22 cellular contexts compared by ENCODE assay signal in genomic region chr10:70613941-70614340, GRCh38. TPM values are rescaled to one million over a fixed set of nuclear protein-coding genes. Genes with fewer than 3 reads are reported as not detected.
A peak's percentile ranks its signal among the peaks of the same experiment; 100 is the strongest.
DNase-seq lines count a peak whose midpoint lies in the region; ATAC-seq and TF ChIP-seq lines count a peak whose summit lies in the region.
"Had no signal": no experiment of that assay in that cellular context is flagged by ENCODE, and none has a peak within 500 bp of the region (broad histone marks: within the 10 kb centered on the region; RNA-seq: fewer than 3 reads in every experiment).

No MANE protein-coding gene starts in this region.

- H3K4me1 Mint-ChIP-seq in CD8-positive, alpha-beta T cell (ENCODE audit: low read depth) = peaks cover 63% of the 10 kb centered on the region
- peaks cover 56% of the 10 kb centered on the region for H3K4me1 Mint-ChIP-seq in activated naive CD8-positive, alpha-beta T cell (ENCODE audit: low read depth)
- peaks cover 88 to 90% of the 10 kb centered on the region in 2 donors for H3K4me1 Mint-ChIP-seq in natural killer cell

- no peak overlapping the region for H3K27ac ChIP-seq in CD8-positive, alpha-beta T cell (ENCODE audit: low read depth, low read length)

- POLR2A ChIA-PET in CD8-positive, alpha-beta T cell (lab: Charles Lee) = interaction anchor here (0.9 to 1.0 kb wide), 2 partner anchors 11 to 12 kb away, joined by 3 to 4 read pairs; partner anchors contain the start of gene PRF1
- POLR2A ChIA-PET in GM10248 (lab: Yijun Ruan, JAX) = no interaction called here

- H3K4me3 Mint-ChIP-seq in CD8-positive, alpha-beta T cell = no peak overlapping the region
- no peak overlapping the region for H3K4me3 Mint-ChIP-seq in activated naive CD8-positive, alpha-beta T cell
- H3K4me3 Mint-ChIP-seq in natural killer cell = peak overlapping the region; percentile 29

- H3K27ac Mint-ChIP-seq in CD8-positive, alpha-beta T cell = peak overlapping the region; percentile 42
- peak overlapping the region; percentile 91 for H3K27ac Mint-ChIP-seq in activated naive CD8-positive, alpha-beta T cell
- H3K27ac Mint-ChIP-seq in natural killer cell = peak overlapping the region; percentile 70 to 97

- TF ChIP-seq CTCF in CD8-positive, alpha-beta T cell (IDR thresholded peaks at IDR 0.05) = no peak
- TF ChIP-seq CTCF in GM10248 (IDR thresholded peaks at IDR 0.05; ENCODE audit: control extremely low read depth, extremely low read depth, low read depth, missing control alignments) = no peak
- no peak for TF ChIP-seq CTCF in natural killer cell (IDR thresholded peaks at IDR 0.05)

- ATAC-seq in CD8-positive, alpha-beta T cell = peak; percentile 54
- ATAC-seq in natural killer cell = no peak
- no peak for ATAC-seq in GM19463 (IDR thresholded peaks at IDR 0.05; ENCODE audit: unreplicated experiment)
- ATAC-seq in HG03095 (IDR thresholded peaks at IDR 0.05; ENCODE audit: unreplicated experiment) = no peak
- no peak for ATAC-seq in GM21576 (IDR thresholded peaks at IDR 0.05; ENCODE audit: unreplicated experiment)
- ATAC-seq: Right ventricle myocardium inferior had no signal

- no peaks in the 10 kb centered on the region for H3K27me3 ChIP-seq in CD8-positive, alpha-beta T cell (ENCODE audit: insufficient read depth, low read length)

- no peaks in the 10 kb centered on the region for H3K27me3 Mint-ChIP-seq in CD8-positive, alpha-beta T cell (ENCODE audit: low read depth)
- no peaks in the 10 kb centered on the region for H3K27me3 Mint-ChIP-seq in activated naive CD8-positive, alpha-beta T cell
- H3K27me3 Mint-ChIP-seq in natural killer cell (ENCODE audit: low read depth in 2 of 2) = no peaks in the 10 kb centered on the region

- H3K9me3 Mint-ChIP-seq in CD8-positive, alpha-beta T cell = no peaks in the 10 kb centered on the region
- no peaks in the 10 kb centered on the region for H3K9me3 Mint-ChIP-seq in activated naive CD8-positive, alpha-beta T cell (ENCODE audit: low read depth)
- peaks cover 2% of the 10 kb centered on the region in 2 donors for H3K9me3 Mint-ChIP-seq in natural killer cell

- no peaks in the 10 kb centered on the region for H3K9me3 ChIP-seq in CD8-positive, alpha-beta T cell (ENCODE audit: low read length)

- no peaks in the 10 kb centered on the region for H3K36me3 ChIP-seq in CD8-positive, alpha-beta T cell (ENCODE audit: insufficient read depth, low read length)

- no peak for DNase-seq in CD8-positive, alpha-beta T cell
- DNase-seq in GM10248 (ENCODE audit: extremely low spot score) (peak; percentile 24), natural killer cell (no peak)
- DNase-seq: ACHN; C1 segment of cervical spinal cord; DMS 273 treated with DMSO at 0.1 percent for 48 hours; DND-41; GOT3; KBM-7; NCI-H1105 treated with DMSO at 0.1 percent for 48 hours; NCI-H1694; NCI-H2081 treated with DMSO at 0.1 percent for 48 hours; NCI-H748 treated with DMSO at 0.1 percent for 48 hours; NK-92 treated with Interleukin-12 subunit alpha and Interleukin-12 subunit beta, amount 100 ng/mL, for 24 hours had no signal

- peaks cover 36% of the 10 kb centered on the region for H3K4me1 ChIP-seq in CD8-positive, alpha-beta T cell (ENCODE audit: insufficient read depth, low read length)

- no peak overlapping the region for H3K4me3 ChIP-seq in CD8-positive, alpha-beta T cell (ENCODE audit: low read depth, low read length)

- CTCF ChIA-PET in CD8-positive, alpha-beta T cell (lab: Charles Lee) = no interaction called here
- CTCF ChIA-PET in GM10248 (lab: Yijun Ruan, JAX) = interaction anchor here (0.9 kb wide), 1 partner anchor 12 kb away, joined by 3 read pairs; no protein-coding TSS in a partner anchor

- H3K36me3 Mint-ChIP-seq in CD8-positive, alpha-beta T cell = no peaks in the 10 kb centered on the region
- no peaks in the 10 kb centered on the region for H3K36me3 Mint-ChIP-seq in activated naive CD8-positive, alpha-beta T cell
- no peaks in the 10 kb centered on the region for H3K36me3 Mint-ChIP-seq in natural killer cell

- intact Hi-C loops in CD8-positive, alpha-beta T cell (cut with DNase I, micrococcal nuclease) = no loop called here
- intact Hi-C loops in natural killer cell (cut with micrococcal nuclease) = loop anchor here (10.0 kb wide), 1 partner anchor 449 kb away; no protein-coding TSS in a partner anchor

RNA-seq across cellular contexts. Expression of gene PRF1, which starts 11.4 kb away (rescaled TPM):
- total RNA-seq in CD8-positive, alpha-beta T cell = 10 to 100 TPM; 56.4 to 57.3 TPM
- total RNA-seq in natural killer cell = 1,000 to 10,000 TPM; 1,641 to 2,133 (median 1,982) TPM
- total RNA-seq: G401, NCI-H460, SK-MEL-5 had no signal

RNA-seq across cellular contexts. Expression of gene ADAMTS14, which starts 58.4 kb away (rescaled TPM):
- total RNA-seq in CD8-positive, alpha-beta T cell = not detected
- 1 to 10 TPM in 2 of 3 donors, under 1 TPM in 1; 0.70 to 1.5 (median 1.1) TPM for total RNA-seq in natural killer cell

Comparison
In these comparisons a context has a peak if more than half of its experiments do, and no peak if none do; other contexts are left out.
1. RNA of gene PRF1, which starts 11.4 kb away (total RNA-seq): 1,641 to 2,133 TPM in natural killer cell; 56.4 to 57.3 TPM in CD8-positive, alpha-beta T cell; every median in the first group is over 10 times any median in the second.
2. Peak in every context shown above with its lines, with median percentiles within 50 percentile points of each other: H3K27ac Mint-ChIP-seq.